Comparison of ENCODE assay signal across 25 cellular contexts in the genomic region with DNA sequence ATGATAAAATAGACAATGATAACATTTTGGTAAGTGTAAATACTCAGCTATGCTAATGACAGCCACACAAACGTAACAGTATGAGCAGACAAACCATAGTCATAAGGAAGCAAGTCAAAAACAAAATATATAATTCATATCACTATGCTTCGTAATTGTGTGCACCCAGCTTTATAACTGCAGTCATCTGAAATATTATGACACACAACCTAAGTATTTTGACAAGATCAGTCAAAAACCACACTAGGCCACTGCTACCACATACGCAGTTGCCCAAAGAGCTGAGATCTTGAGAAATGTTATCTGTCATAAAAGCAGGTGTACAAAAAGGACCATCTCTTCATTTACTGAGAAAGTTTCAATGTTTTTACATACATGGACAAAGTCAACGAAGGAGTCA.
A peak's percentile ranks its signal among the peaks of the same experiment; 100 is the strongest.
DNase-seq lines count a peak whose midpoint lies in the region; ATAC-seq and FAIRE-seq lines count a peak whose summit lies in the region.
"Had no signal": no experiment of that assay in that cellular context is flagged by ENCODE, and none has a peak within 500 bp of the region (broad histone marks: within the 10 kb centered on the region; RNA-seq: fewer than 3 reads in every experiment).

No MANE protein-coding gene starts in this region.

- DNase-seq in EL (peak; percentile 18), ELR (ENCODE audit: low read depth) (peak; percentile 4), MV-4-11 (lab: John Stamatoyannopoulos, UW) (peak; percentile 63), iris pigment epithelial cell (ENCODE audit: low read depth) (peak; percentile 17), NCI-H524 (lab: John Stamatoyannopoulos, UW) (no peak), caudate nucleus (lab: John Stamatoyannopoulos, UW) (no peak), GM19239 (ENCODE audit: insufficient read length, low spot score) (no peak)
- DNase-seq: ACHN; BE2C; C1 segment of cervical spinal cord; CD4-positive, CD25-positive, alpha-beta regulatory T cell; CD8-positive, alpha-beta memory T cell; COR-L47; DMS 273 treated with DMSO at 0.1 percent for 48 hours; DMS53; DND-41; GDM1; HCEC 1CT had no signal

- no peak for FAIRE-seq in GM19239 (lab: Jason Lieb, UNC)
- FAIRE-seq: A204.1, GM12892, GM18507, H54, HepG2 had no signal

- no peak overlapping the region for H3K27ac ChIP-seq in caudate nucleus (ENCODE audit: low read depth, low read length)

- no peak for ATAC-seq in HG02763 (IDR thresholded peaks at IDR 0.05; ENCODE audit: unreplicated experiment)
- ATAC-seq: GM23338, HepG2 had no signal

Comparison
In these comparisons a context has a peak if more than half of its experiments do, and no peak if none do; other contexts are left out.
1. DNase-seq: peak in EL (single experiment), ELR (single experiment), MV-4-11 (single experiment) and iris pigment epithelial cell (single experiment); none in NCI-H524 (0 of 2), caudate nucleus (0 of 61) and GM19239 (single experiment).